1 cellular context compared by ENCODE assay signal in the genomic region with DNA sequence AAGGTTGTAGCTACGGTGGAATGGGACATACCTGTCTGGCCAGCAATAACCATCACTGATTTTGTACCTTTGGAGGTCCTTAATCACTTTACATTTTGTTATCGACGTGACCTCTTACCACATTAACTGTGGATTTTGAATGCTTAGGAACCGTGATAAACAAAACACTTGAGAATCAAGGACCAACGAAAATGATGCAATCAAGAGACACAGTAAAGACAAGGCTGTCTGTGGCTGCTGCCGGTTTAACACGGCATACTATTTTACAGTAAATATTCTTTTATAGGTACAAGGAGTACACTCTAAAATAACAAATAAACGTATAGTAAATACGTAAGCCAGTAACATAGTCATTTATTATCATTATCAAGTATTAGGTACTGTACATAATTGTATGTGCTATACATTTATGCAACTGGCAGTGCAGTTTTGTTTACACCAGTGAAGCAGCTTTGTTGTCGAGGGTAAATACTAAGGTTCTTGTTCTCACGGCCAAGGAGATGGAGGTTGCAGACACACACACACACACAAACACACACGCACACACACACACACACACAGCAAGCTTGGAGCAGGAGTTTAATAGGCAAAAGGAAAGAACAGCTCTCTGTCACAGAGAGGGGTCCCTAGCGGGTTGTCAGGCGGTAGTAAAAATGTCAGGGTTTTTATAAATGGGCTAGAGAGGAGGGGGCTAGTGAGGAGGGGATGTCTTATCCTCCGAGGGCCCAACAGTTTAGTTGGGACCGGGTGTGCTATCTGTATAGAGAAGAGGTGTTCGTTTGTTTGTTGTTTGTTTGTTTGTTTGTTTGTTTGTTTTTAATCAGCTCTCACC.
TF ChIP-seq lines count a peak whose summit lies in the region.

No MANE protein-coding gene starts in this region.

TF ChIP-seq in K562, 482 proteins besides CTCF, POLR2A, EP300 and RAD21 (continued from another document):
- TF ChIP-seq, protein P1, sequence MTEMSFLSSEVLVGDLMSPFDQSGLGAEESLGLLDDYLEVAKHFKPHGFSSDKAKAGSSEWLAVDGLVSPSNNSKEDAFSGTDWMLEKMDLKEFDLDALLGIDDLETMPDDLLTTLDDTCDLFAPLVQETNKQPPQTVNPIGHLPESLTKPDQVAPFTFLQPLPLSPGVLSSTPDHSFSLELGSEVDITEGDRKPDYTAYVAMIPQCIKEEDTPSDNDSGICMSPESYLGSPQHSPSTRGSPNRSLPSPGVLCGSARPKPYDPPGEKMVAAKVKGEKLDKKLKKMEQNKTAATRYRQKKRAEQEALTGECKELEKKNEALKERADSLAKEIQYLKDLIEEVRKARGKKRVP (CRISPR knock-in tag; IDR thresholded peaks at IDR 0.05): peak; percentile 76
- TF ChIP-seq ZSCAN32 (CRISPR knock-in tag; IDR thresholded peaks at IDR 0.05) (peak; percentile 41; the same call in 1 of the 2 replicates), PHF8 (IDR thresholded peaks at IDR 0.05; ENCODE audit: borderline replicate concordance, low read length) (no peak), MECOM (CRISPR knock-in tag; IDR thresholded peaks at IDR 0.05) (no peak), ZNF699 (CRISPR knock-in tag; IDR thresholded peaks at IDR 0.05; ENCODE audit: insufficient replicate concordance) (no peak)
